In the genomic region with DNA sequence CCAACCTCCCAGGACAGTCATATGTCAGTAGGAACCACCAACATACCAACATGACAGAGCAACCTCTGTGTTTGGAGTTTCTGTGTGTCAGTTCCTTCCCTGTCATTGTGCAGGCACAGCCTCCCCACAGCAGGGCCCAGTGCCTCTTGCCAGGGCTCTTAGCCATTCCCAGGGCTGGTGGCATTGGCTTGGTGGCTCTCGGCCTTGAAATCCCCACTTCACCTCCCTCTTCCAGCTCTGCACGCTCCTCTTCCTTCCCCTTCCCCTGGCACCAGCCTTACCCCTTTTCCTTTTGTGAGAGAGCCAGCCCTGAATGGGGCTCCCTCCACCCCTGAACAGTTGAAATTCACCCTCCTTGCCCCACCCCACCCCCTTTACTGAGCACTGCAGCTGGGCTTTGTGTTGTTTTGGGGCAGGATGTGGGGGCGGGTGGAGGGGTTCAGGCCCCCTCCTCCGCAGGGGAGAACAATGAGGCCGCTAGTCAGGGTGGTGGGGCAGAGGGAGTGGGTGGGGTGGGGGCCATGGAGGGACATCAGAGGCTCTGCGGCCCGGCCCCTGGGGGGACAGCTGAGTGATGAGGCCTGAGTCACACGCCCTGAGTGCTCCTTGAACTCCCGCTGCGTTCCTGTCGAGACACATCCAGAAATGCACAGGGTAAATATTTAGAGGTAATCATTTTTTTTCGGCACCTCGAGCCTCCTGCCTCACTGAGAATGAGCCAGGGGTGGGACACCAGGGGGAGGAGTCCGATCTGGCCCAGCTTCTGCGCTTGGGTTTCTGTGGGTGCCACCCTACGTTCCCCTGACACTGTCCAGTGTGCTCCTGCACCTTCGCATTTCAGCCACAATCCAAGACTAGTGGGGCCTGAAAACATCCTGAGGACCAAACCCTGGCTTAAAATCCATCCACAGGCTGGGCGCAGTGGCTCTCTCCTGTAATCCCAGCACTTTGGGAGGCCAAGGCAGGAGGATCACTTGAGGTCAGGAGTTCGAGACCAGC, we compare ENCODE assay signal across 18 cellular contexts. TPM values are rescaled to one million over a fixed set of nuclear protein-coding genes. Genes with fewer than 3 reads are reported as not detected.
DNase-seq lines count a peak whose midpoint lies in the region; ATAC-seq, FAIRE-seq and TF ChIP-seq lines count a peak whose summit lies in the region.
"Had no signal": no experiment of that assay in that cellular context is flagged by ENCODE, and none has a peak within 500 bp of the region (broad histone marks: within the 10 kb centered on the region; RNA-seq: fewer than 3 reads in every experiment).

No MANE protein-coding gene starts in this region.

- no peak overlapping the region for H4K91ac ChIP-seq in mesenchymal stem cell (ENCODE audit: low read length)

- TF ChIP-seq EP300 in A549 (IDR thresholded peaks at IDR 0.05) = peak; percentile 45 to 73; a peak in 2 of 5 replicates

- 0 out of 2 replicates have a peak overlapping the region, but pooled peaks have one; percentile 19 for H3K27ac Mint-ChIP-seq in GM23338
- H3K27ac Mint-ChIP-seq: B cell; dendritic cell treated with granulocyte-macrophage colony-stimulating factor and Interleukin-4, amounts not matched to agents 40 ng/mL and 50 ng/mL, for 4 days; naive B cell had no signal

- no peaks in the 10 kb centered on the region for H3K9me3 ChIP-seq in A549
- no peaks in the 10 kb centered on the region for H3K9me3 ChIP-seq in mesenchymal stem cell (ENCODE audit: control insufficient read depth, low read length)
- H3K9me3 ChIP-seq: uterus had no signal

- H3K79me1 ChIP-seq in mesenchymal stem cell (replicated peaks; ENCODE audit: low read length, poor library complexity, severe bottlenecking) = no peaks in the 10 kb centered on the region

- no peak overlapping the region for H2BK120ac ChIP-seq in mesenchymal stem cell (ENCODE audit: low read depth, low read length)

- H3K9me2 ChIP-seq in GM23338 (ENCODE audit: insufficient read depth) = 0 out of 2 replicates have a peak, but pooled peaks cover 2% of the 10 kb centered on the region

- H3K4me2 ChIP-seq in A549 (peak overlapping the region; percentile 61), GM23338 (no peak overlapping the region), mesenchymal stem cell (ENCODE audit: low read length, poor library complexity, severe bottlenecking) (no peak overlapping the region)

- H4K20me1 ChIP-seq in GM23338 (replicated peaks; ENCODE audit: insufficient read depth) = no peaks in the 10 kb centered on the region

- peaks cover 21% of the 10 kb centered on the region for H3K4me1 Mint-ChIP-seq in GM23338
- H3K4me1 Mint-ChIP-seq: B cell had no signal

- H3K9me3 Mint-ChIP-seq in GM23338 = no peaks in the 10 kb centered on the region
- H3K9me3 Mint-ChIP-seq: dendritic cell treated with granulocyte-macrophage colony-stimulating factor and Interleukin-4, amounts not matched to agents 40 ng/mL and 50 ng/mL, for 4 days; naive B cell had no signal

- H3K27me3 Mint-ChIP-seq in GM23338 (ENCODE audit: insufficient read depth, low read depth, poor library complexity) = peaks cover 10% of the 10 kb centered on the region

- H3K4ac ChIP-seq in mesenchymal stem cell (ENCODE audit: low read depth in 1 of 2, low read length in 2 of 2) = no peak overlapping the region

- no peak overlapping the region for H3K9ac ChIP-seq in mesenchymal stem cell (ENCODE audit: low read length)

- no peak overlapping the region for H3K4me3 Mint-ChIP-seq in GM23338
- H3K4me3 Mint-ChIP-seq: B cell; dendritic cell treated with granulocyte-macrophage colony-stimulating factor and Interleukin-4, amounts not matched to agents 40 ng/mL and 50 ng/mL, for 4 days had no signal

- TF ChIP-seq CTCF in A549 (IDR thresholded peaks at IDR 0.05) (no peak), GM23338 (conservative IDR thresholded peaks at IDR 0.05; ENCODE audit: low read depth in 2 of 2) (no peak), foreskin keratinocyte (conservative IDR thresholded peaks at IDR 0.05) (peak; percentile 11)

- no peak for FAIRE-seq in A549 (lab: Jason Lieb, UNC)
- FAIRE-seq: islet of Langerhans had no signal

- peak overlapping the region; percentile 63; the same call in 1 of the 2 replicates for H2AFZ ChIP-seq in GM23338
- no peak overlapping the region for H2AFZ ChIP-seq in mesenchymal stem cell (ENCODE audit: low read depth, low read length)

- 39% methylated on average over 12 of the region's 19 CpGs for WGBS in A549 (ENCODE audit: missing lambda C conversion rate)
- WGBS in mesenchymal stem cell = 58% methylated on average over 19 of the region's 19 CpGs

- TF ChIP-seq POLR2A in A549 (IDR thresholded peaks at IDR 0.05; ENCODE audit: low read length) = no peak

- H3K4me1 ChIP-seq in A549 = peaks cover 43% of the 10 kb centered on the region
- peaks cover 6% of the 10 kb centered on the region; the same call in 1 of the 2 replicates for H3K4me1 ChIP-seq in GM23338 (ENCODE audit: insufficient read depth)
- peaks cover 19% of the 10 kb centered on the region for H3K4me1 ChIP-seq in foreskin keratinocyte
- peaks cover 16% of the 10 kb centered on the region for H3K4me1 ChIP-seq in mesenchymal stem cell (ENCODE audit: control insufficient read depth, insufficient read depth, low read depth, low read length)
- H3K4me1 ChIP-seq: uterus had no signal

- ATAC-seq in A549 (peak; percentile 67 to 72), GM23338 (peak; percentile 41), foreskin keratinocyte (peak; percentile 91), GM21619 (IDR thresholded peaks at IDR 0.05; ENCODE audit: unreplicated experiment) (no peak), HG03135 (IDR thresholded peaks at IDR 0.05; ENCODE audit: unreplicated experiment) (no peak)

- H3K4me3 ChIP-seq in A549 (no peak overlapping the region), GM23338 (no peak overlapping the region), mesenchymal stem cell (ENCODE audit: insufficient read depth in 1 of 2, low read depth in 1 of 2, low read length in 2 of 2) (no peak overlapping the region)
- H3K4me3 ChIP-seq: uterus had no signal

- no peak overlapping the region for H2BK5ac ChIP-seq in mesenchymal stem cell (ENCODE audit: low read depth, low read length, poor library complexity, severe bottlenecking)

- no peaks in the 10 kb centered on the region for H3F3A ChIP-seq in GM23338 (replicated peaks; ENCODE audit: low read depth)

- CTCF ChIA-PET in A549 (lab: Yijun Ruan, JAX) = interaction anchor here (0.5 to 7.5 kb wide), 6 partner anchors 9 to 94 kb away, joined by 3 to 73 read pairs (median 4); no protein-coding TSS in a partner anchor

- no peak; a peak in 1 of 5 replicates for TF ChIP-seq RAD21 in A549 (conservative IDR thresholded peaks at IDR 0.05 in 1 of 2, IDR thresholded peaks at IDR 0.05 in 1 of 2)

- no peak overlapping the region for H2BK12ac ChIP-seq in mesenchymal stem cell (ENCODE audit: low read length in 2 of 2)

- no peaks in the 10 kb centered on the region for H3K36me3 Mint-ChIP-seq in GM23338 (ENCODE audit: low read depth)
- H3K36me3 Mint-ChIP-seq: naive B cell had no signal

- H3K27me3 ChIP-seq in GM23338 (ENCODE audit: insufficient read depth) (no peaks in the 10 kb centered on the region), foreskin keratinocyte (peaks cover 21% of the 10 kb centered on the region), mesenchymal stem cell (ENCODE audit: control insufficient read depth in 1 of 2, insufficient read depth in 1 of 2, low read length in 2 of 2) (peaks cover 27 to 90% of the 10 kb centered on the region in 2 experiments)
- H3K27me3 ChIP-seq: uterus had no signal

- H4K8ac ChIP-seq in mesenchymal stem cell (ENCODE audit: low read length) = no peak overlapping the region

- POLR2A ChIA-PET in A549 (lab: Yijun Ruan, JAX) = no interaction called here

- H2BK15ac ChIP-seq in mesenchymal stem cell (ENCODE audit: low read depth, poor library complexity, severe bottlenecking) = no peak overlapping the region

- no peak overlapping the region for H3K18ac ChIP-seq in mesenchymal stem cell (ENCODE audit: low read depth in 1 of 2, low read length in 2 of 2)

- H3K36me3 ChIP-seq in GM23338 (ENCODE audit: insufficient read depth) = no peaks in the 10 kb centered on the region
- no peaks in the 10 kb centered on the region for H3K36me3 ChIP-seq in mesenchymal stem cell (ENCODE audit: control insufficient read depth in 1 of 2, insufficient read depth in 2 of 2, low read depth in 1 of 2, low read length in 2 of 2)
- H3K36me3 ChIP-seq: uterus had no signal

- H3K14ac ChIP-seq in mesenchymal stem cell (ENCODE audit: low read length in 2 of 2) = no peak overlapping the region

- no peak overlapping the region for H2AK5ac ChIP-seq in mesenchymal stem cell (ENCODE audit: low read length, severe bottlenecking)

- H3K23ac ChIP-seq in mesenchymal stem cell (ENCODE audit: low read length in 2 of 2) = no peak overlapping the region

- no peaks in the 10 kb centered on the region for H3K79me2 ChIP-seq in GM23338 (replicated peaks; ENCODE audit: insufficient read depth)

- H3K27ac ChIP-seq in A549 (peak overlapping the region; percentile 46 to 84), GM23338 (ENCODE audit: low read depth) (no peak overlapping the region), foreskin keratinocyte (peak overlapping the region; percentile 59), mesenchymal stem cell (ENCODE audit: low read length, poor library complexity, severe bottlenecking) (no peak overlapping the region)
- H3K27ac ChIP-seq: uterus had no signal

- DNase-seq in A549 (ENCODE audit: low read depth in 1 of 2, low spot score in 1 of 2) (no peak), GM23338 (ENCODE audit: low spot score) (no peak), NCI-H69 (lab: John Stamatoyannopoulos, UW) (peak; percentile 98), foreskin keratinocyte (peak; percentile 63 to 77), OCI-M2 (lab: John Stamatoyannopoulos, UW; ENCODE audit: unreplicated experiment) (no peak), mesenchymal stem cell (no peak)
- DNase-seq: activated CD8-positive, alpha-beta memory T cell treated with anti-CD3 and anti-CD28 coated beads for 24 hours; activated naive CD4-positive, alpha-beta T cell treated with anti-CD3 and anti-CD28 coated beads, Interleukin-2, amount 50 U/mL, for 16 hours; naive B cell; T1000; uterus had no signal

TF ChIP-seq in A549, 52 proteins besides CTCF, POLR2A, EP300 and RAD21 (continues in another document):
- peak in 1 of 2 experiments; percentile 64; a peak in 2 of 5 replicates for TF ChIP-seq JUN (IDR thresholded peaks at IDR 0.05)

TF ChIP-seq in GM23338, 12 proteins besides CTCF, POLR2A, EP300 and RAD21 (continues in another document):
- TF ChIP-seq EZH2phosphoT487 (IDR thresholded peaks at IDR 0.05; ENCODE audit: unreplicated experiment) = no peak
- TF ChIP-seq JUNB (IDR thresholded peaks at IDR 0.05; ENCODE audit: unreplicated experiment) = no peak

RNA-seq across cellular contexts. Expression of a gene that starts 28.6 kb away (rescaled TPM):
- polyA plus RNA-seq in A549 (2011; rRNA removed) (0.84 and 1.3 TPM in 2 replicates), A549 (2017; fragmentation: RNase III; extraction: RNeasy Plus Mini Kit Qiagen cat#74134 plus additional on column Dnase treatment) (0.60 to 1.3 TPM (median 1.1 TPM) in 3 replicates), GM23338 (2016; fragmentation: Nextera tagmentation; extraction: Ambion mirVana) (0.89 and 0.96 TPM in 2 replicates), foreskin keratinocyte (0.31 and 0.39 TPM in 2 replicates)
- 0.15 and 0.19 TPM in 2 replicates for polyA plus RNA-seq in A549 (2012; cell fraction: cytosol; rRNA removed)
- 0.61 and 0.73 TPM in 2 replicates for polyA plus RNA-seq in A549 (2012; cell fraction: nucleus; rRNA removed)
- polyA minus RNA-seq in A549 (2011; rRNA and poly(A)+ RNA removed) = 3.1 and 4.3 TPM in 2 replicates
- 0.58 and 0.66 TPM in 2 replicates for total RNA-seq in GM23338 (2014; rRNA removed; shearing (Covaris generic))
- 0.21 and 0.78 TPM in 2 replicates for total RNA-seq in foreskin keratinocyte
- polyA plus RNA-seq in mesenchymal stem cell (2013, experiment 1 of 2) = not detected
- not detected for polyA plus RNA-seq in mesenchymal stem cell (2013, experiment 2 of 2)
- total RNA-seq: B cell, fibroblast of villous mesenchyme, OCI-LY7 had no signal

Comparison
In these comparisons a context has a peak if more than half of its experiments do, and no peak if none do; other contexts are left out.
1. ATAC-seq: peak in A549 (2 of 2), GM23338 (single experiment) and foreskin keratinocyte (single experiment); none in GM21619 (single experiment) and HG03135 (single experiment).
2. DNase-seq: peak in NCI-H69 (single experiment) and foreskin keratinocyte (2 of 2); none in A549 (0 of 2), GM23338 (single experiment), OCI-M2 (single experiment) and mesenchymal stem cell (single experiment).
3. H3K27ac ChIP-seq: peak in A549 (2 of 2) and foreskin keratinocyte (single experiment); none in GM23338 (single experiment) and mesenchymal stem cell (single experiment).